Comparison of ENCODE assay signal across 17 cellular contexts in genomic region chr6:20370801-20371200, GRCh38. TPM values are rescaled to one million over a fixed set of nuclear protein-coding genes. Genes with fewer than 3 reads are reported as not detected.
DNase-seq lines count a peak whose midpoint lies in the region; ATAC-seq, FAIRE-seq and TF ChIP-seq lines count a peak whose summit lies in the region.
"Had no signal": no experiment of that assay in that cellular context is flagged by ENCODE, and none has a peak within 500 bp of the region (broad histone marks: within the 10 kb centered on the region; RNA-seq: fewer than 3 reads in every experiment).

No MANE protein-coding gene starts in this region.

- BruUV-seq in IMR-90 (replicated peaks; lab: Mats Ljungman, UMichigan) = no TSS peak

- no peaks in the 10 kb centered on the region for H3K27me3 ChIP-seq in IMR-90 (ENCODE audit: control insufficient read depth, insufficient read depth, low read length)
- H3K27me3 ChIP-seq: BLaER1 had no signal

- peak overlapping the region; percentile 41; the same call in 1 of the 2 replicates for H4K5ac ChIP-seq in IMR-90 (ENCODE audit: low read depth, low read length)

- peak overlapping the region; percentile 73; the same call in 1 of the 2 replicates for H2AK5ac ChIP-seq in IMR-90 (ENCODE audit: low read depth, low read length)

- peaks cover 4% of the 10 kb centered on the region for H3K4me1 ChIP-seq in IMR-90 (ENCODE audit: control insufficient read depth, insufficient read depth, low read length)
- H3K4me1 ChIP-seq: HAP-1 had no signal

- no peaks in the 10 kb centered on the region for H3K79me1 ChIP-seq in IMR-90 (ENCODE audit: low read depth in 1 of 2, low read length in 2 of 2)

- no peaks in the 10 kb centered on the region for H3K9me3 ChIP-seq in IMR-90 (ENCODE audit: control insufficient read depth, insufficient read depth, low read length)
- H3K9me3 ChIP-seq: BLaER1, HAP-1, SK-N-SH had no signal

- H2BK20ac ChIP-seq in IMR-90 (ENCODE audit: low read depth, low read length) = peak overlapping the region; percentile 90

- H3K9me1 ChIP-seq in IMR-90 (ENCODE audit: insufficient read depth, low read length) = 0 out of 2 replicates have a peak, but pooled peaks cover 2% of the 10 kb centered on the region

- no peak overlapping the region for H3K4me3 Mint-ChIP-seq in activated T-cell treated with anti-CD3 and anti-CD28 coated beads, Interleukin-2, amount 50 U/mL, for 72 hours
- H3K4me3 Mint-ChIP-seq in effector memory CD8-positive, alpha-beta T cell = peak overlapping the region; percentile 60 to 64
- peak overlapping the region in 3 of 10 donors; percentile 59 to 72 (median 69) for H3K4me3 Mint-ChIP-seq in naive thymus-derived CD8-positive, alpha-beta T cell

- no CpG with 5 or more reads among the region's 4 CpGs for WGBS in IMR-90 (ENCODE audit: extremely low coverage in 2 of 2, insufficient read length in 1 of 2), 2 experiments

- no peak overlapping the region for H3K23ac ChIP-seq in IMR-90 (ENCODE audit: low read depth, low read length)

- no peak overlapping the region; the same call in 1 of the 2 replicates for H3K18ac ChIP-seq in IMR-90 (ENCODE audit: low read depth, low read length)

- no peak overlapping the region for H3K4me2 ChIP-seq in IMR-90 (ENCODE audit: low read depth, low read length)
- H3K4me2 ChIP-seq: BLaER1, SK-N-SH had no signal

- in situ Hi-C loops in IMR-90 (cut with MboI; ENCODE audit: low sequenced_read_pairs) = no loop called here

- H3K4me1 Mint-ChIP-seq in activated T-cell treated with anti-CD3 and anti-CD28 coated beads, Interleukin-2, amount 50 U/mL, for 72 hours (ENCODE audit: low read depth) = peaks cover 49% of the 10 kb centered on the region
- H3K4me1 Mint-ChIP-seq in effector memory CD8-positive, alpha-beta T cell (ENCODE audit: low read depth in 2 of 2) = peaks cover 43 to 55% of the 10 kb centered on the region in 2 donors
- H3K4me1 Mint-ChIP-seq in naive thymus-derived CD8-positive, alpha-beta T cell = peaks cover 31 to 60% (median 49%) of the 10 kb centered on the region in 4 donors

- no peaks in the 10 kb centered on the region for H3K27me3 Mint-ChIP-seq in activated T-cell treated with anti-CD3 and anti-CD28 coated beads, Interleukin-2, amount 50 U/mL, for 72 hours (ENCODE audit: low read depth)
- H3K27me3 Mint-ChIP-seq in effector memory CD8-positive, alpha-beta T cell = no peaks in the 10 kb centered on the region
- no peaks in the 10 kb centered on the region for H3K27me3 Mint-ChIP-seq in naive thymus-derived CD8-positive, alpha-beta T cell

- peak overlapping the region; percentile 71 for H2BK120ac ChIP-seq in IMR-90 (ENCODE audit: low read depth, low read length)

- no peak overlapping the region for H3K4me3 ChIP-seq in IMR-90 (ENCODE audit: insufficient read depth, low read depth, low read length)
- H3K4me3 ChIP-seq: BLaER1, HAP-1 had no signal

- dilution Hi-C loops in IMR-90 (cut with HindIII; ENCODE audit: low sequenced_read_pairs, unreplicated experiment) = no loop called here

- H4K20me1 ChIP-seq in IMR-90 (ENCODE audit: insufficient read depth, low read length) = no peaks in the 10 kb centered on the region
- H4K20me1 ChIP-seq: BLaER1 had no signal

- peak overlapping the region; percentile 29 for H3K27ac Mint-ChIP-seq in activated T-cell treated with anti-CD3 and anti-CD28 coated beads, Interleukin-2, amount 50 U/mL, for 72 hours
- peak overlapping the region; percentile 67 to 91 for H3K27ac Mint-ChIP-seq in effector memory CD8-positive, alpha-beta T cell
- peak overlapping the region in 7 of 10 donors; percentile 48 to 99 (median 86) for H3K27ac Mint-ChIP-seq in naive thymus-derived CD8-positive, alpha-beta T cell

- CTCF ChIA-PET in IMR-90 (lab: Yijun Ruan, JAX) = no interaction called here

- intact Hi-C loops in IMR-90 (cut with micrococcal nuclease) = no loop called here

- no peak for FAIRE-seq in H54 (lab: Jason Lieb, UNC)
- FAIRE-seq: G401.6 had no signal

- no peak for TF ChIP-seq RAD21 in IMR-90 (IDR thresholded peaks at IDR 0.05; ENCODE audit: low read length)

- no peak overlapping the region for H3K27ac ChIP-seq in IMR-90 (ENCODE audit: insufficient read depth, low read length)
- H3K27ac ChIP-seq: BLaER1 had no signal

- no peak overlapping the region for H3K9ac ChIP-seq in IMR-90 (ENCODE audit: low read depth, low read length)
- H3K9ac ChIP-seq: BLaER1, SK-N-SH had no signal

- H4K91ac ChIP-seq in IMR-90 (ENCODE audit: insufficient read depth, low read depth, low read length) = peak overlapping the region; percentile 77

- H2AFZ ChIP-seq in IMR-90 (replicated peaks; ENCODE audit: low read length, poor library complexity) = no peak overlapping the region

- peak overlapping the region; percentile 54 for H3K4ac ChIP-seq in IMR-90 (ENCODE audit: low read depth, low read length)

- POLR2A ChIA-PET in IMR-90 (lab: Charles Lee; ENCODE audit: unreplicated experiment) = interaction anchor here (0.5 kb wide), 1 partner anchor 9 kb away, joined by 3 read pairs; no protein-coding TSS in a partner anchor
- POLR2A ChIA-PET in naive thymus-derived CD8-positive, alpha-beta T cell (lab: Charles Lee) = interaction anchor here (1.0 to 15.4 kb wide), 4 partner anchors 8 to 76 kb away, joined by 3 to 311 read pairs (median 110); partner anchors contain the start of gene E2F3

- H2BK5ac ChIP-seq in IMR-90 (ENCODE audit: low read depth, low read length, poor library complexity, severe bottlenecking) = no peak overlapping the region

- H3K36me3 Mint-ChIP-seq in activated T-cell treated with anti-CD3 and anti-CD28 coated beads, Interleukin-2, amount 50 U/mL, for 72 hours (ENCODE audit: insufficient read depth in 2 of 2) = no peaks in the 10 kb centered on the region
- H3K36me3 Mint-ChIP-seq in effector memory CD8-positive, alpha-beta T cell (ENCODE audit: insufficient read depth) = peaks cover 11% of the 10 kb centered on the region
- H3K36me3 Mint-ChIP-seq in naive thymus-derived CD8-positive, alpha-beta T cell = peaks cover 0 to 1% (median 0%) of the 10 kb centered on the region in 3 donors

- H2AK9ac ChIP-seq in IMR-90 (replicated peaks; ENCODE audit: low read depth, low read length, poor library complexity) = peak overlapping the region; percentile 42

- peak overlapping the region in 1 of 2 experiments; percentile 26; a peak in 3 of 4 replicates for H4K8ac ChIP-seq in IMR-90 (ENCODE audit: low read depth in 2 of 2, low read length in 2 of 2)

- peak overlapping the region; percentile 74 for H3K14ac ChIP-seq in IMR-90 (replicated peaks; ENCODE audit: low read depth, low read length)

- no peak for ATAC-seq in activated T-cell treated with anti-CD3 and anti-CD28 coated beads, Interleukin-2, amount 50 U/mL, for 72 hours (replicated peaks in 1 of 2)
- no peak for ATAC-seq in IMR-90 (ENCODE audit: low read depth)
- ATAC-seq in effector memory CD8-positive, alpha-beta T cell (replicated peaks) = no peak
- no peak for ATAC-seq in naive thymus-derived CD8-positive, alpha-beta T cell
- no peak for ATAC-seq in GM21528 (IDR thresholded peaks at IDR 0.05; ENCODE audit: low FRiP score, unreplicated experiment)
- ATAC-seq in HG03460 (IDR thresholded peaks at IDR 0.05; ENCODE audit: unreplicated experiment) = no peak

- DNase-seq in activated T-cell treated with anti-CD3 and anti-CD28 coated beads, Interleukin-2, amount 50 U/mL, for 72 hours = no peak
- no peak for DNase-seq in activated T-cell treated with anti-CD3 and anti-CD28 coated beads, Interleukin-2, amount 50 U/mL, for 48 hours
- no peak for DNase-seq in IMR-90
- DNase-seq in effector memory CD8-positive, alpha-beta T cell = no peak
- no peak for DNase-seq in naive thymus-derived CD8-positive, alpha-beta T cell
- DNase-seq in H54 (ENCODE audit: insufficient read length, low spot score) = no peak
- DNase-seq: NCI-H1105, NCI-H2081, NCI-H510A treated with DMSO at 0.1 percent for 48 hours, NCI-H82, SHP77 treated with DMSO at 0.1 percent for 48 hours, SK-N-SH had no signal

- no peak overlapping the region; the same call in 1 of the 2 replicates for H3K56ac ChIP-seq in IMR-90 (ENCODE audit: extremely low read depth, insufficient read depth, low read length)

- no peaks in the 10 kb centered on the region for H3K36me3 ChIP-seq in IMR-90 (ENCODE audit: control insufficient read depth, insufficient read depth, low read length)
- H3K36me3 ChIP-seq: BLaER1, HAP-1 had no signal

- no peak for TF ChIP-seq CTCF in IMR-90 (conservative IDR thresholded peaks at IDR 0.05; ENCODE audit: low read depth, low read length)

- TF ChIP-seq POLR2A in IMR-90 (IDR thresholded peaks at IDR 0.05; ENCODE audit: low read depth, low read length) (no peak), H54 (IDR thresholded peaks at IDR 0.05; ENCODE audit: low read depth, low read length) (no peak)

- H3K9me3 Mint-ChIP-seq in activated T-cell treated with anti-CD3 and anti-CD28 coated beads, Interleukin-2, amount 50 U/mL, for 72 hours = peaks cover 5 to 13% of the 10 kb centered on the region in 2 donors
- peaks cover 2 to 11% of the 10 kb centered on the region in 2 donors for H3K9me3 Mint-ChIP-seq in effector memory CD8-positive, alpha-beta T cell
- peaks cover 0 to 17% (median 0%) of the 10 kb centered on the region in 9 donors for H3K9me3 Mint-ChIP-seq in naive thymus-derived CD8-positive, alpha-beta T cell

- peak overlapping the region; percentile 86; the same call in 2 of the 3 replicates for H2BK15ac ChIP-seq in IMR-90 (ENCODE audit: low read depth, low read length)

TF ChIP-seq in IMR-90, 13 proteins besides CTCF, POLR2A, EP300 and RAD21 (continues in another document):
- TF ChIP-seq MAZ (IDR thresholded peaks at IDR 0.05; ENCODE audit: borderline replicate concordance, low read depth, low read length) (no peak), CEBPB (IDR thresholded peaks at IDR 0.05; ENCODE audit: low read depth, low read length) (no peak), ELK1 (IDR thresholded peaks at IDR 0.05; ENCODE audit: borderline replicate concordance, low read depth, low read length) (no peak), MAFK (IDR thresholded peaks at IDR 0.05; ENCODE audit: low read depth, low read length) (no peak), BHLHE40 (IDR thresholded peaks at IDR 0.05; ENCODE audit: low read depth, low read length) (no peak)

RNA-seq across cellular contexts. Expression of gene E2F3, which starts 30.9 kb away (rescaled TPM):
- 10 to 100 TPM; 17.5 to 18.0 TPM for total RNA-seq in activated T-cell treated with anti-CD3 and anti-CD28 coated beads, Interleukin-2, amount 50 U/mL, for 72 hours
- total RNA-seq in IMR-90 (2012; rRNA removed) = 2.3 and 3.3 TPM in 2 replicates
- 7.5 and 8.2 TPM in 2 replicates for polyA plus RNA-seq in IMR-90 (2012; rRNA removed)
- polyA plus RNA-seq in IMR-90 (2012; cell fraction: cytosol; rRNA removed) = 2.1 and 4.1 TPM in 2 replicates
- 6.2 and 23.5 TPM in 2 replicates for polyA plus RNA-seq in IMR-90 (2012; cell fraction: nucleus; rRNA removed; ENCODE audit: low replicate concordance)
- total RNA-seq in naive thymus-derived CD8-positive, alpha-beta T cell = 10 to 100 TPM; 44.3 to 45.2 TPM
- polyA plus RNA-seq in naive thymus-derived CD8-positive, alpha-beta T cell = 1 to 10 TPM; 4.9 to 8.0 (median 5.9) TPM

Comparison
In these comparisons a context has a peak if more than half of its experiments do, and no peak if none do; other contexts are left out.
1. H3K27ac Mint-ChIP-seq: peak in every context shown above with its lines; median percentile 86 in naive thymus-derived CD8-positive, alpha-beta T cell; 79 in effector memory CD8-positive, alpha-beta T cell; 29 in activated T-cell treated with anti-CD3 and anti-CD28 coated beads, Interleukin-2, amount 50 U/mL, for 72 hours.
2. H3K4me3 Mint-ChIP-seq: peak in effector memory CD8-positive, alpha-beta T cell (2 of 2); none in activated T-cell treated with anti-CD3 and anti-CD28 coated beads, Interleukin-2, amount 50 U/mL, for 72 hours (0 of 2).